30 cellular contexts compared by ENCODE assay signal in genomic region chr17:81111066-81111465, GRCh38. TPM values are rescaled to one million over a fixed set of nuclear protein-coding genes. Genes with fewer than 3 reads are reported as not detected.
"Had no signal": no experiment of that assay in that cellular context is flagged by ENCODE, and none has a peak within 500 bp of the region (broad histone marks: within the 10 kb centered on the region; RNA-seq: fewer than 3 reads in every experiment).

No MANE protein-coding gene starts in this region.

- H3K9ac ChIP-seq: neural progenitor cell had no signal

- H3K27ac ChIP-seq: breast epithelium, colonic mucosa, gastroesophageal sphincter, hepatocyte, neural progenitor cell, spleen, testis, uterus had no signal

- H3K27me3 ChIP-seq: breast epithelium, colonic mucosa, gastroesophageal sphincter, hepatocyte, neural progenitor cell, spleen, testis, uterus had no signal

- H3K4me1 ChIP-seq: breast epithelium, colonic mucosa, gastroesophageal sphincter, testis, uterus had no signal

- H2AFZ ChIP-seq: hepatocyte, neural progenitor cell had no signal

- DNase-seq: activated CD4-positive, alpha-beta memory T cell treated with anti-CD3 and anti-CD28 coated beads, Interleukin-2, amount 10 ng/mL, durations not matched to agents 7 days and 5 days; activated CD4-positive, alpha-beta T cell treated with anti-CD3 and anti-CD28 coated beads for 1 hour; activated CD4-positive, alpha-beta T cell treated with anti-CD3 and anti-CD28 coated beads, Interleukin-2, amount 10 ng/mL, durations not matched to agents 7 days and 5 days; activated naive CD8-positive, alpha-beta T cell treated with anti-CD3 and anti-CD28 coated beads, Interleukin-2, amount 50 U/mL, for 24 hours; activated T-cell treated with anti-CD3 and anti-CD28 coated beads, Interleukin-2, amount 50 U/mL, for 48 hours; colonic mucosa; effector memory CD8-positive, alpha-beta T cell; islet precursor cell; left cardiac atrium; left ventricle myocardium superior; naive thymus-derived CD8-positive, alpha-beta T cell; right cardiac atrium; spleen; stimulated activated naive CD4-positive, alpha-beta T cell; T-helper 9 cell; testis; trophoblast cell; uterus had no signal

- H3K4me2 ChIP-seq: hepatocyte, neural progenitor cell had no signal

- H3K79me2 ChIP-seq: hepatocyte had no signal

- H3K9me3 ChIP-seq: breast epithelium, colonic mucosa, gastroesophageal sphincter, spleen, testis, uterus had no signal

- H3K36me3 ChIP-seq: breast epithelium, colonic mucosa, neural progenitor cell, uterus had no signal

- FAIRE-seq: endothelial cell of umbilical vein, TTC549 had no signal

- H3K4me3 ChIP-seq: breast epithelium, colonic mucosa, gastroesophageal sphincter, hepatocyte, neural progenitor cell, spleen, testis, uterus had no signal

RNA-seq across cellular contexts. Expression of gene PVALEF, which starts 54.2 kb away (rescaled TPM):
- total RNA-seq: activated CD4-positive, alpha-beta memory T cell treated with anti-CD3 and anti-CD28 coated beads, Interleukin-2, amount 10 ng/mL, durations not matched to agents 7 days and 5 days; activated CD4-positive, alpha-beta T cell treated with anti-CD3 and anti-CD28 coated beads, Interleukin-2, amount 10 ng/mL, durations not matched to agents 7 days and 5 days; activated T-helper 2 cell treated with anti-CD3 and anti-CD28 coated beads, Interferon-gamma antibody, Interleukin-2, Interleukin-4, amounts not matched to agents 10 μg/mL and 5 μg/mL and 100 μg/mL, durations not matched to agents 14 hours and 24 hours and 36 hours; breast epithelium; colonic mucosa; endothelial cell of umbilical vein; fibroblast of lung; fibroblast of villous mesenchyme; gastroesophageal sphincter; hepatocyte; left cardiac atrium; lung microvascular endothelial cell; naive thymus-derived CD8-positive, alpha-beta T cell; omental fat pad; right cardiac atrium; spleen; testis; uterus had no signal
- polyA plus RNA-seq: endothelial cell of umbilical vein; esophagus; fibroblast of lung; naive thymus-derived CD8-positive, alpha-beta T cell; right cardiac atrium; spleen had no signal

RNA-seq across cellular contexts. Expression of gene AATK, which starts 55.0 kb away (rescaled TPM):
- polyA plus RNA-seq: naive thymus-derived CD8-positive, alpha-beta T cell had no signal
